Comparison of ENCODE assay signal across 8 cellular contexts in the genomic region with DNA sequence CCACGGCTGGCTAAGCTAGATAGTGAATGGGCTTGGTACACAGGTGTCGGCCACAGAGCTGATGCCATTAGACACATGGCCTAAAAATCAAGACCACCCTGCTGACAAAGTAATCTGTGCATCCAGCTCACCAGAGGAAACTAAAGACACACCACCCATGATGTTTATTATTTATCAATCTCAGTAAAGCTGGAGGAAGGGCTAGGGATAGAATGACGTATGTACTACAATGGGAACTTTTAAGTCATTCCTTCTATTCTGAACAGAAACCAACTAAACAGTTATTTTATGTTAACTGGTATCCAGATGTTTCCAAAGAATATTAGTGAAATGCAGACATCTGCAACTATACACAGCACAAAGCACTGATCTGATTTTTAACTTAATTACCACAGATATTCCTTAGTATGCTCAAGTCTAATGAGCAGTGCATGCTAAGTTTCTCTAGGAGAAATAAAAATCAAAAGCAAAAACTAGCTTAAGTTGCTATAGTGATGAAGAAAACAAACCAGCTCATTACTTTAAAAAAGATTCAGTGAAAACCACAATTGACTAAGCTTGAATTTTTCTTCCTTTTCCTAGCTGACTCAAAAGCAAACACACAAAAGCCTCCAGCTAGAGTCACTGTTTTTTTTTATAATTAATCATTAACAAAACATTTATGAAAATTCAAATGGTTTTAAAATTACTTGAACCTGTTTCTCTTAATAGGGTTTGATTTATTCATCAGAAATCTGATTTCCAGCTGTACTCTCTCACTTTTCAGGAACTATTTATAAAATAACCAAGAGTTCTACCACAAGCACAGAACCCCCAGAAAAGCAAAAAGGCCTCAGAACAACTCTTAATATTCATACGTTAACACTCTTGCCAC.
DNase-seq lines count a peak whose midpoint lies in the region; ATAC-seq and TF ChIP-seq lines count a peak whose summit lies in the region.
"Not testable (repeated sequence)": the region's sequence is repeated elsewhere in the genome, so short reads cannot be mapped to it uniquely, and the experiment has no call there.

No MANE protein-coding gene starts in this region.

- H3K27me3 Mint-ChIP-seq in activated T-helper 2 cell treated with anti-CD3 and anti-CD28 coated beads, Interferon-gamma antibody, Interleukin-2, Interleukin-4, amounts not matched to agents 10 μg/mL and 5 μg/mL and 100 μg/mL, durations not matched to agents 14 hours and 24 hours and 36 hours (ENCODE audit: low read depth): not testable (repeated sequence)

- not testable (repeated sequence) for H3K4me3 ChIP-seq in IMR-90 (ENCODE audit: insufficient read depth, low read depth, low read length); mesenchymal stem cell (ENCODE audit: insufficient read depth in 1 of 2, low read depth in 1 of 2, low read length in 2 of 2)

- not testable (repeated sequence) for H3K9me1 ChIP-seq in IMR-90 (ENCODE audit: insufficient read depth, low read length)

- not testable (repeated sequence) for H4K8ac ChIP-seq in IMR-90 (ENCODE audit: low read depth in 2 of 2, low read length in 2 of 2); mesenchymal stem cell (ENCODE audit: low read length)

- CTCF ChIA-PET in IMR-90 (lab: Yijun Ruan, JAX): not testable (repeated sequence)

- not testable (repeated sequence) for H3K56ac ChIP-seq in IMR-90 (ENCODE audit: extremely low read depth, insufficient read depth, low read length)

- dilution Hi-C loops in IMR-90 (cut with HindIII; ENCODE audit: low sequenced_read_pairs, unreplicated experiment): not testable (repeated sequence)

- peaks cover 39% of the 10 kb centered on the region for H3K4me1 Mint-ChIP-seq in activated T-helper 2 cell treated with anti-CD3 and anti-CD28 coated beads, Interferon-gamma antibody, Interleukin-2, Interleukin-4, amounts not matched to agents 10 μg/mL and 5 μg/mL and 100 μg/mL, durations not matched to agents 14 hours and 24 hours and 36 hours (ENCODE audit: low read depth)

- not testable (repeated sequence) for H2AFZ ChIP-seq in IMR-90 (replicated peaks; ENCODE audit: low read length, poor library complexity); mesenchymal stem cell (ENCODE audit: low read depth, low read length)

- H3K9ac ChIP-seq in IMR-90 (ENCODE audit: low read depth, low read length): not testable (repeated sequence)
- H3K9ac ChIP-seq in mesenchymal stem cell (ENCODE audit: low read length): peak overlapping the region; percentile 84

- H3K4me3 Mint-ChIP-seq in activated T-helper 2 cell treated with anti-CD3 and anti-CD28 coated beads, Interferon-gamma antibody, Interleukin-2, Interleukin-4, amounts not matched to agents 10 μg/mL and 5 μg/mL and 100 μg/mL, durations not matched to agents 14 hours and 24 hours and 36 hours (ENCODE audit: low read depth): peak overlapping the region; percentile 33

- intact Hi-C loops in IMR-90 (cut with micrococcal nuclease); activated T-helper 2 cell treated with anti-CD3 and anti-CD28 coated beads, Interferon-gamma antibody, Interleukin-2, Interleukin-4, amounts not matched to agents 10 μg/mL and 5 μg/mL and 100 μg/mL, durations not matched to agents 14 hours and 24 hours and 36 hours (cut with micrococcal nuclease): not testable (repeated sequence)

- not testable (repeated sequence) for H3K27ac ChIP-seq in IMR-90 (ENCODE audit: insufficient read depth, low read length); mesenchymal stem cell (ENCODE audit: low read length, poor library complexity, severe bottlenecking)

- H4K91ac ChIP-seq in IMR-90 (ENCODE audit: insufficient read depth, low read depth, low read length); mesenchymal stem cell (ENCODE audit: low read length): not testable (repeated sequence)

- not testable (repeated sequence) for H3K18ac ChIP-seq in IMR-90 (ENCODE audit: low read depth, low read length); mesenchymal stem cell (ENCODE audit: low read depth in 1 of 2, low read length in 2 of 2)

- TF ChIP-seq POLR2A in IMR-90 (IDR thresholded peaks at IDR 0.05; ENCODE audit: low read depth, low read length): not testable (repeated sequence)

- POLR2A ChIA-PET in IMR-90 (lab: Charles Lee; ENCODE audit: unreplicated experiment): not testable (repeated sequence)

- not testable (repeated sequence) for TF ChIP-seq RAD21 in IMR-90 (IDR thresholded peaks at IDR 0.05; ENCODE audit: low read length)

- not testable (repeated sequence) for H2BK15ac ChIP-seq in IMR-90 (ENCODE audit: low read depth, low read length); mesenchymal stem cell (ENCODE audit: low read depth, poor library complexity, severe bottlenecking)

- BruUV-seq in IMR-90 (replicated peaks; lab: Mats Ljungman, UMichigan): not testable (repeated sequence)

- not testable (repeated sequence) for H2BK12ac ChIP-seq in mesenchymal stem cell (ENCODE audit: low read length in 2 of 2)

- H3K4me2 ChIP-seq in IMR-90 (ENCODE audit: low read depth, low read length); mesenchymal stem cell (ENCODE audit: low read length, poor library complexity, severe bottlenecking): not testable (repeated sequence)

- WGBS in IMR-90 (ENCODE audit: extremely low coverage in 2 of 2, insufficient read length in 1 of 2), 2 experiments: no CpG with 5 or more reads among the region's 4 CpGs
- 60% methylated on average over 2 of the region's 4 CpGs for WGBS in mesenchymal stem cell

- H3K9me3 ChIP-seq in IMR-90 (ENCODE audit: control insufficient read depth, insufficient read depth, low read length); mesenchymal stem cell (ENCODE audit: control insufficient read depth, low read length): not testable (repeated sequence)

- not testable (repeated sequence) for H2AK9ac ChIP-seq in IMR-90 (replicated peaks; ENCODE audit: low read depth, low read length, poor library complexity)

- DNase-seq in DMS53 (lab: John Stamatoyannopoulos, UW) (peak; percentile 39), IMR-90 (peak; percentile 18), fibroblast of gingiva (ENCODE audit: low read depth) (peak; percentile 29), mesenchymal stem cell (peak; percentile 55), superior temporal gyrus (ENCODE audit: extremely low spot score) (peak; percentile 1)
- DNase-seq in activated T-helper 2 cell treated with anti-CD3 and anti-CD28 coated beads, Interferon-gamma antibody, Interleukin-2, Interleukin-4, amounts not matched to agents 10 μg/mL and 5 μg/mL and 100 μg/mL, durations not matched to agents 14 hours and 24 hours and 36 hours (ENCODE audit: low spot score): not testable (repeated sequence)

- not testable (repeated sequence) for H3K36me3 ChIP-seq in IMR-90 (ENCODE audit: control insufficient read depth, insufficient read depth, low read length); mesenchymal stem cell (ENCODE audit: control insufficient read depth in 1 of 2, insufficient read depth in 2 of 2, low read depth in 1 of 2, low read length in 2 of 2)

- H2AK5ac ChIP-seq in IMR-90 (ENCODE audit: low read depth, low read length): not testable (repeated sequence)
- peak overlapping the region; percentile 26 for H2AK5ac ChIP-seq in mesenchymal stem cell (ENCODE audit: low read length, severe bottlenecking)

- not testable (repeated sequence) for H3K14ac ChIP-seq in IMR-90 (replicated peaks; ENCODE audit: low read depth, low read length); mesenchymal stem cell (ENCODE audit: low read length in 2 of 2)

- H3K4me1 ChIP-seq in IMR-90 (ENCODE audit: control insufficient read depth, insufficient read depth, low read length); mesenchymal stem cell (ENCODE audit: control insufficient read depth, insufficient read depth, low read depth, low read length): not testable (repeated sequence)

- not testable (repeated sequence) for H4K5ac ChIP-seq in IMR-90 (ENCODE audit: low read depth, low read length)

- H4K20me1 ChIP-seq in IMR-90 (ENCODE audit: insufficient read depth, low read length): not testable (repeated sequence)

- H2BK20ac ChIP-seq in IMR-90 (ENCODE audit: low read depth, low read length): not testable (repeated sequence)

- peak overlapping the region; percentile 29; the same call in 1 of the 2 replicates for H3K4ac ChIP-seq in IMR-90 (ENCODE audit: low read depth, low read length)
- not testable (repeated sequence) for H3K4ac ChIP-seq in mesenchymal stem cell (ENCODE audit: low read depth in 1 of 2, low read length in 2 of 2)

- not testable (repeated sequence) for H2BK120ac ChIP-seq in IMR-90 (ENCODE audit: low read depth, low read length); mesenchymal stem cell (ENCODE audit: low read depth, low read length)

- in situ Hi-C loops in IMR-90 (cut with MboI; ENCODE audit: low sequenced_read_pairs): not testable (repeated sequence)

- ATAC-seq in GM19395 (IDR thresholded peaks at IDR 0.05; ENCODE audit: unreplicated experiment) (peak; percentile 53), HG02759 (IDR thresholded peaks at IDR 0.05; ENCODE audit: unreplicated experiment) (peak; percentile 58), IMR-90 (ENCODE audit: low read depth) (peak; percentile 25)

- H2BK5ac ChIP-seq in IMR-90 (ENCODE audit: low read depth, low read length, poor library complexity, severe bottlenecking); mesenchymal stem cell (ENCODE audit: low read depth, low read length, poor library complexity, severe bottlenecking): not testable (repeated sequence)

- H3K27me3 ChIP-seq in IMR-90 (ENCODE audit: control insufficient read depth, insufficient read depth, low read length); mesenchymal stem cell (ENCODE audit: control insufficient read depth in 1 of 2, insufficient read depth in 1 of 2, low read length in 2 of 2): not testable (repeated sequence)

- H3K9me3 Mint-ChIP-seq in activated T-helper 2 cell treated with anti-CD3 and anti-CD28 coated beads, Interferon-gamma antibody, Interleukin-2, Interleukin-4, amounts not matched to agents 10 μg/mL and 5 μg/mL and 100 μg/mL, durations not matched to agents 14 hours and 24 hours and 36 hours: not testable (repeated sequence)

- not testable (repeated sequence) for H3K79me1 ChIP-seq in IMR-90 (ENCODE audit: low read depth in 1 of 2, low read length in 2 of 2); mesenchymal stem cell (replicated peaks; ENCODE audit: low read length, poor library complexity, severe bottlenecking)

- H3K27ac Mint-ChIP-seq in activated T-helper 2 cell treated with anti-CD3 and anti-CD28 coated beads, Interferon-gamma antibody, Interleukin-2, Interleukin-4, amounts not matched to agents 10 μg/mL and 5 μg/mL and 100 μg/mL, durations not matched to agents 14 hours and 24 hours and 36 hours: peak overlapping the region; percentile 80

- not testable (repeated sequence) for H3K23ac ChIP-seq in IMR-90 (ENCODE audit: low read depth, low read length); mesenchymal stem cell (ENCODE audit: low read length in 2 of 2)

- H3K36me3 Mint-ChIP-seq in activated T-helper 2 cell treated with anti-CD3 and anti-CD28 coated beads, Interferon-gamma antibody, Interleukin-2, Interleukin-4, amounts not matched to agents 10 μg/mL and 5 μg/mL and 100 μg/mL, durations not matched to agents 14 hours and 24 hours and 36 hours (ENCODE audit: low read depth): not testable (repeated sequence)

- TF ChIP-seq CTCF in IMR-90 (conservative IDR thresholded peaks at IDR 0.05; ENCODE audit: low read depth, low read length): not testable (repeated sequence)
